Comparison of ENCODE assay signal across 15 cellular contexts in the genomic region with DNA sequence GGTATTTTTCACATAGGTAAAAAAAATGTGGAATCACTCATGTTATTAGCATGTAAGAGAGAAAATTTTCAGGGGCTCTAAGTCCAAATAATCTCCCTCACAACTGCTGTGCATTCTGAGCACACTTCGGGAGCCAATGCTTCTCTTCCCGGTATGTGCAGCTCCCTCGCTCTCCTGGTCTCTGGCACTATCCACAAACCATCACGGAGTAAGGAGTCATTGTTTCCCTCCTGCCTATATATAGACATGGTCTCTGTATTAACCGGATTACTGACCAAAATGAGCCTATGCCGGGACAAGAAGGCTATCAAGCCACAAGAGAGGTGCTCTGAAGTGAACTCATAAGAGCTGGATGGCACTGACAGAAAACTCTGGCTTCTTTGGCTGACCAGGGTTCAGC.
"Had no signal": no experiment of that assay in that cellular context is flagged by ENCODE, and none has a peak within 500 bp of the region (broad histone marks: within the 10 kb centered on the region; RNA-seq: fewer than 3 reads in every experiment).

No MANE protein-coding gene starts in this region.

- H3K27me3 ChIP-seq: ascending aorta, cardiac muscle cell, stomach, thyroid gland, uterus had no signal

- H3K36me3 ChIP-seq: ascending aorta, cardiac muscle cell, stomach, thyroid gland, uterus had no signal

- DNase-seq: activated CD4-positive, alpha-beta memory T cell treated with anti-CD3 and anti-CD28 coated beads for 36 hours; activated CD4-positive, alpha-beta T cell treated with anti-CD3 and anti-CD28 coated beads for 1 hour; activated naive CD8-positive, alpha-beta T cell treated with anti-CD3 and anti-CD28 coated beads, Interleukin-2, amount 10 ng/mL, durations not matched to agents 7 days and 5 days; activated T-cell treated with anti-CD3 and anti-CD28 coated beads, Interleukin-2, amount 50 U/mL, for 72 hours; cortex of kidney; effector memory CD8-positive, alpha-beta T cell; left colon; mesenchymal stem cell; stomach; thyroid gland; uterus had no signal

- H3K4me1 ChIP-seq: ascending aorta, uterus had no signal

- H3K9me3 ChIP-seq: ascending aorta, stomach, thyroid gland, uterus had no signal

- H3K4me3 ChIP-seq: ascending aorta, cardiac muscle cell, skin epidermis, stomach, thyroid gland, uterus had no signal

- H3K9me3 Mint-ChIP-seq: activated CD4-positive, alpha-beta memory T cell treated with anti-CD3 and anti-CD28 coated beads for 36 hours; activated naive CD8-positive, alpha-beta T cell treated with anti-CD3 and anti-CD28 coated beads, Interleukin-2, amount 10 ng/mL, durations not matched to agents 7 days and 5 days; activated T-cell treated with anti-CD3 and anti-CD28 coated beads, Interleukin-2, amount 50 U/mL, for 72 hours; effector memory CD8-positive, alpha-beta T cell; T-helper 1 cell treated with Interleukin-12 subunit alpha and Interleukin-12 subunit beta and Interleukin-4 antibody, amounts not matched to agents 30 μg/mL and 1 μg/mL, for 36 hours had no signal

- H3K36me3 Mint-ChIP-seq: activated CD4-positive, alpha-beta memory T cell treated with anti-CD3 and anti-CD28 coated beads for 36 hours; activated naive CD8-positive, alpha-beta T cell treated with anti-CD3 and anti-CD28 coated beads, Interleukin-2, amount 10 ng/mL, durations not matched to agents 7 days and 5 days had no signal

- ATAC-seq: activated T-cell treated with anti-CD3 and anti-CD28 coated beads, Interleukin-2, amount 50 U/mL, for 72 hours; effector memory CD8-positive, alpha-beta T cell; left colon had no signal

- H3K27ac Mint-ChIP-seq: activated CD4-positive, alpha-beta memory T cell treated with anti-CD3 and anti-CD28 coated beads for 36 hours; activated naive CD8-positive, alpha-beta T cell treated with anti-CD3 and anti-CD28 coated beads, Interleukin-2, amount 10 ng/mL, durations not matched to agents 7 days and 5 days; activated T-cell treated with anti-CD3 and anti-CD28 coated beads, Interleukin-2, amount 50 U/mL, for 72 hours; effector memory CD8-positive, alpha-beta T cell; T-helper 1 cell treated with Interleukin-12 subunit alpha and Interleukin-12 subunit beta and Interleukin-4 antibody, amounts not matched to agents 30 μg/mL and 1 μg/mL, for 36 hours had no signal

- H3K27ac ChIP-seq: cardiac muscle cell, skin epidermis, stomach, thyroid gland, uterus had no signal

- H3K27me3 Mint-ChIP-seq: activated CD4-positive, alpha-beta memory T cell treated with anti-CD3 and anti-CD28 coated beads for 36 hours; activated naive CD8-positive, alpha-beta T cell treated with anti-CD3 and anti-CD28 coated beads, Interleukin-2, amount 10 ng/mL, durations not matched to agents 7 days and 5 days; effector memory CD8-positive, alpha-beta T cell had no signal

- H3K4me3 Mint-ChIP-seq: activated CD4-positive, alpha-beta memory T cell treated with anti-CD3 and anti-CD28 coated beads for 36 hours; activated naive CD8-positive, alpha-beta T cell treated with anti-CD3 and anti-CD28 coated beads, Interleukin-2, amount 10 ng/mL, durations not matched to agents 7 days and 5 days; activated T-cell treated with anti-CD3 and anti-CD28 coated beads, Interleukin-2, amount 50 U/mL, for 72 hours; effector memory CD8-positive, alpha-beta T cell; T-helper 1 cell treated with Interleukin-12 subunit alpha and Interleukin-12 subunit beta and Interleukin-4 antibody, amounts not matched to agents 30 μg/mL and 1 μg/mL, for 36 hours had no signal
